Comparison of ENCODE assay signal across 8 cellular contexts in genomic region chr10:24449334-24449740, GRCh38.
A peak's percentile ranks its signal among the peaks of the same experiment; 100 is the strongest.
DNase-seq lines count a peak whose midpoint lies in the region; ATAC-seq and TF ChIP-seq lines count a peak whose summit lies in the region.

No MANE protein-coding gene starts in this region.

- no peak overlapping the region for H3K27ac Mint-ChIP-seq in CD8-positive, alpha-beta memory T cell
- no peak overlapping the region for H3K27ac Mint-ChIP-seq in T-helper 2 cell treated with Interferon-gamma antibody and Interleukin-4, amounts not matched to agents 5 μg/mL and 100 μg/mL, for 36 hours

- H3K9ac ChIP-seq in mammary epithelial cell (ENCODE audit: insufficient read depth, low read length): peak overlapping the region; percentile 30

- peak; percentile 85 for ATAC-seq in GM19043 (IDR thresholded peaks at IDR 0.05; ENCODE audit: low read depth, unreplicated experiment)
- peak; percentile 88 for ATAC-seq in HG02938 (IDR thresholded peaks at IDR 0.05; ENCODE audit: unreplicated experiment)
- ATAC-seq in gastrocnemius medialis: peak; percentile 52 to 59

- no peaks in the 10 kb centered on the region for H3K9me3 ChIP-seq in mammary epithelial cell (replicated peaks; ENCODE audit: insufficient read depth, low read length)
- H3K9me3 ChIP-seq in gastrocnemius medialis: no peaks in the 10 kb centered on the region
- H3K9me3 ChIP-seq in CD8-positive, alpha-beta memory T cell (ENCODE audit: low read length): no peaks in the 10 kb centered on the region

- peaks cover 5% of the 10 kb centered on the region for H3K79me2 ChIP-seq in mammary epithelial cell (ENCODE audit: insufficient read depth, low read length)

- in situ Hi-C loops in mammary epithelial cell (cut with MboI; ENCODE audit: low sequenced_read_pairs in 2 of 2): no loop called here
- in situ Hi-C loops in gastrocnemius medialis (cut with MboI; ENCODE audit: low sequenced_read_pairs in 4 of 4): no loop called here

- H3K4me2 ChIP-seq in mammary epithelial cell (ENCODE audit: insufficient read depth, low read depth, low read length): peak overlapping the region; percentile 62

- WGBS in mammary epithelial cell (ENCODE audit: low coverage, missing lambda C conversion rate): 5% methylated on average over 5 of the region's 5 CpGs

- no peak overlapping the region for H2AFZ ChIP-seq in mammary epithelial cell (ENCODE audit: low read depth, low read length)

- dilution Hi-C loops in mammary epithelial cell (cut with HindIII; ENCODE audit: low sequenced_read_pairs): no loop called here

- no peaks in the 10 kb centered on the region for H3K36me3 Mint-ChIP-seq in CD8-positive, alpha-beta memory T cell
- H3K36me3 Mint-ChIP-seq in T-helper 2 cell treated with Interferon-gamma antibody and Interleukin-4, amounts not matched to agents 5 μg/mL and 100 μg/mL, for 36 hours (ENCODE audit: low read depth): no peaks in the 10 kb centered on the region

- TF ChIP-seq CTCF in mammary epithelial cell (conservative IDR thresholded peaks at IDR 0.05 in 1 of 2, IDR thresholded peaks at IDR 0.05 in 1 of 2; ENCODE audit: extremely low read depth in 1 of 2, insufficient read depth in 1 of 2, low read depth in 1 of 2, low read length in 2 of 2) (no peak), gastrocnemius medialis (IDR thresholded peaks at IDR 0.05 in 4 of 5, conservative IDR thresholded peaks at IDR 0.05 in 1 of 5) (no peak)

- CTCF ChIA-PET in mammary epithelial cell (lab: Charles Lee; ENCODE audit: low non-redundant PET): no interaction called here
- CTCF ChIA-PET in CD8-positive, alpha-beta memory T cell (lab: Charles Lee): no interaction called here

- DNase-seq in mammary epithelial cell: peak; percentile 35
- DNase-seq in gastrocnemius medialis: no peak
- DNase-seq in CD1c-positive myeloid dendritic cell (ENCODE audit: extremely low spot score): no peak
- DNase-seq in CD8-positive, alpha-beta memory T cell: no peak
- DNase-seq in substantia nigra (lab: John Stamatoyannopoulos, UW): no peak
- DNase-seq in T-helper 2 cell treated with Interferon-gamma antibody and Interleukin-4, amounts not matched to agents 5 μg/mL and 100 μg/mL, for 36 hours (ENCODE audit: low spot score): no peak

- H3K27ac ChIP-seq in mammary epithelial cell (ENCODE audit: insufficient read depth, low read depth, low read length): peak overlapping the region; percentile 52
- H3K27ac ChIP-seq in gastrocnemius medialis: peak overlapping the region; percentile 76 to 90 (median 84)
- no peak overlapping the region for H3K27ac ChIP-seq in CD8-positive, alpha-beta memory T cell (ENCODE audit: low read depth, low read length)
- no peak overlapping the region for H3K27ac ChIP-seq in substantia nigra (ENCODE audit: low read depth, low read length, poor library complexity, severe bottlenecking)

- peaks cover 0 to 3% (median 0%) of the 10 kb centered on the region in 5 donors for H3K9me3 Mint-ChIP-seq in CD8-positive, alpha-beta memory T cell
- no peaks in the 10 kb centered on the region for H3K9me3 Mint-ChIP-seq in T-helper 2 cell treated with Interferon-gamma antibody and Interleukin-4, amounts not matched to agents 5 μg/mL and 100 μg/mL, for 36 hours

- H3K27me3 Mint-ChIP-seq in CD8-positive, alpha-beta memory T cell: peaks cover 12 to 15% of the 10 kb centered on the region in 2 donors
- peaks cover 25% of the 10 kb centered on the region for H3K27me3 Mint-ChIP-seq in T-helper 2 cell treated with Interferon-gamma antibody and Interleukin-4, amounts not matched to agents 5 μg/mL and 100 μg/mL, for 36 hours (ENCODE audit: low read depth)

- no peaks in the 10 kb centered on the region for H3K27me3 ChIP-seq in mammary epithelial cell (ENCODE audit: insufficient read depth, low read length)
- H3K27me3 ChIP-seq in gastrocnemius medialis: no peaks in the 10 kb centered on the region
- peaks cover 3% of the 10 kb centered on the region for H3K27me3 ChIP-seq in CD8-positive, alpha-beta memory T cell (ENCODE audit: insufficient read depth, low read length, poor library complexity, severe bottlenecking)

- no peaks in the 10 kb centered on the region for H4K20me1 ChIP-seq in mammary epithelial cell (ENCODE audit: insufficient read depth, low read length)

- H3K4me1 Mint-ChIP-seq in CD8-positive, alpha-beta memory T cell: peaks cover 4 to 8% (median 7%) of the 10 kb centered on the region in 3 donors
- H3K4me1 Mint-ChIP-seq in T-helper 2 cell treated with Interferon-gamma antibody and Interleukin-4, amounts not matched to agents 5 μg/mL and 100 μg/mL, for 36 hours (ENCODE audit: low read depth): peaks cover 13% of the 10 kb centered on the region

- peaks cover 37% of the 10 kb centered on the region for H3K4me1 ChIP-seq in mammary epithelial cell (ENCODE audit: insufficient read depth, low read length)
- peaks cover 52 to 60% of the 10 kb centered on the region in 2 donors for H3K4me1 ChIP-seq in gastrocnemius medialis
- no peaks in the 10 kb centered on the region for H3K4me1 ChIP-seq in CD8-positive, alpha-beta memory T cell (ENCODE audit: insufficient read depth, low read length)

- TF ChIP-seq POLR2A in gastrocnemius medialis (IDR thresholded peaks at IDR 0.05): peak; percentile 49 to 80

- BruUV-seq in mammary epithelial cell (replicated peaks; lab: Mats Ljungman, UMichigan): no TSS peak

- H3K4me3 ChIP-seq in mammary epithelial cell (replicated peaks in 1 of 3; ENCODE audit: insufficient read depth in 1 of 3, low read depth in 2 of 3, low read length in 3 of 3) (peak overlapping the region in 1 of 3 experiments; percentile 2), gastrocnemius medialis (peak overlapping the region; percentile 26 to 60 (median 53))
- H3K4me3 ChIP-seq in CD8-positive, alpha-beta memory T cell (ENCODE audit: low read length): no peak overlapping the region

- POLR2A ChIA-PET in CD8-positive, alpha-beta memory T cell (lab: Charles Lee): no interaction called here

- H3K36me3 ChIP-seq in mammary epithelial cell (ENCODE audit: insufficient read depth, low read length) (no peaks in the 10 kb centered on the region), gastrocnemius medialis (no peaks in the 10 kb centered on the region)
- H3K36me3 ChIP-seq in CD8-positive, alpha-beta memory T cell (ENCODE audit: insufficient read depth, low read length): no peaks in the 10 kb centered on the region

- intact Hi-C loops in mammary epithelial cell (cut with micrococcal nuclease) (no loop called here), gastrocnemius medialis (cut with DNase I; ENCODE audit: low total_unique reads) (loop anchor here (5.0 kb wide), 1 partner anchor 67 kb away; no protein-coding TSS in a partner anchor)

- H3K4me3 Mint-ChIP-seq in CD8-positive, alpha-beta memory T cell: peak overlapping the region in 1 of 7 donors; percentile 4
- H3K4me3 Mint-ChIP-seq in T-helper 2 cell treated with Interferon-gamma antibody and Interleukin-4, amounts not matched to agents 5 μg/mL and 100 μg/mL, for 36 hours: no peak overlapping the region

Comparison
In these comparisons a context has a peak if more than half of its experiments do, and no peak if none do; other contexts are left out.
1. H3K27ac ChIP-seq: peak in mammary epithelial cell (single experiment) and gastrocnemius medialis (4 of 4); none in CD8-positive, alpha-beta memory T cell (single experiment) and substantia nigra (single experiment).
2. Peak in every context shown above with its lines, with median percentiles within 50 percentile points of each other: ATAC-seq.